In the genomic region with DNA sequence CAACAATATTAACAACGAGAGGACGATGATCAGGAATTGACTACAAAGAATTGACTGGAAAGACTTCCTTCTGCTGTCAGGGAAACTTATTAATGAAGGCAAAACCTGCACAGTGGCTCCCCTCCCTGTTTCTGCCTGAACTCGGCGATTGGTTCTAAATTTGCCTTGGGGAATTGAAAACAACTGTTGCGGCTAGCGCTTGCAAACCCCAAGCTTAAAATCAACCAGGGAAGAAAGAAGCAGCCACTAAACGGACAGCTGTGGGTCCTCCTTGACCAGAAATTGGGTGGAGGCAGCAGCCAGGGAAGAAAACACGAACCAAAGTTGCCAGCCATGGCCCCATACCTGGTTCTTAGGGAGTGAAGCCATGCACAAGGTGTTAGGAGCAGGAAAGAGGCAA, we compare ENCODE assay signal across 18 cellular contexts.
"Had no signal": no experiment of that assay in that cellular context is flagged by ENCODE, and none has a peak within 500 bp of the region (broad histone marks: within the 10 kb centered on the region; RNA-seq: fewer than 3 reads in every experiment).

No MANE protein-coding gene starts in this region.

- H3K27me3 ChIP-seq: gastrocnemius medialis, neutrophil, sigmoid colon, suprapubic skin, thyroid gland had no signal

- H3K27ac ChIP-seq: gastrocnemius medialis, left ventricle myocardium inferior, lower lobe of right lung, neutrophil, sigmoid colon, suprapubic skin, thyroid gland had no signal

- DNase-seq: effector memory CD4-positive, alpha-beta T cell; gastrocnemius medialis; kidney; left cardiac atrium; left ventricle myocardium inferior; lower lobe of right lung; mesenchymal stem cell; midbrain; naive B cell; sigmoid colon; stimulated activated CD4-positive, alpha-beta T cell treated with anti-CD3 and anti-CD28 coated beads, Interleukin-4, amount 100 ng/mL, for 1 hour; stimulated activated CD8-positive, alpha-beta memory T cell treated with anti-CD3 and anti-CD28 coated beads, Interleukin-4, amount 100 ng/mL, for 48 hours; stimulated activated naive CD8-positive, alpha-beta T cell treated with anti-CD3 and anti-CD28 coated beads, Interleukin-15, Interleukin-2, amounts not matched to agents 100 U/mL and 50 U/mL, for 24 hours; thyroid gland had no signal

- H3K9me3 ChIP-seq: gastrocnemius medialis, left ventricle myocardium inferior, lower lobe of right lung, neutrophil, sigmoid colon, suprapubic skin, thyroid gland had no signal

- ATAC-seq: esophagus mucosa; gastrocnemius medialis; left cardiac atrium; lower lobe of right lung; stimulated activated effector memory CD8-positive, alpha-beta T cell treated with anti-CD3 and anti-CD28 coated beads, Interleukin-12 subunit alpha, Interleukin-12 subunit beta, amount 100 ng/mL, for 72 hours; stimulated activated naive CD8-positive, alpha-beta T cell treated with anti-CD3 and anti-CD28 coated beads, Interleukin-15, Interleukin-2, amounts not matched to agents 100 U/mL and 50 U/mL, for 24 hours had no signal

- H3K4me1 ChIP-seq: gastrocnemius medialis, lower lobe of right lung, sigmoid colon, suprapubic skin, thyroid gland had no signal

- H3K4me3 ChIP-seq: gastrocnemius medialis, left ventricle myocardium inferior, lower lobe of right lung, sigmoid colon, suprapubic skin, thyroid gland had no signal

- H3K36me3 ChIP-seq: gastrocnemius medialis, left ventricle myocardium inferior, lower lobe of right lung, neutrophil, sigmoid colon, suprapubic skin, thyroid gland had no signal
